19 cellular contexts compared by ENCODE assay signal in the genomic region with DNA sequence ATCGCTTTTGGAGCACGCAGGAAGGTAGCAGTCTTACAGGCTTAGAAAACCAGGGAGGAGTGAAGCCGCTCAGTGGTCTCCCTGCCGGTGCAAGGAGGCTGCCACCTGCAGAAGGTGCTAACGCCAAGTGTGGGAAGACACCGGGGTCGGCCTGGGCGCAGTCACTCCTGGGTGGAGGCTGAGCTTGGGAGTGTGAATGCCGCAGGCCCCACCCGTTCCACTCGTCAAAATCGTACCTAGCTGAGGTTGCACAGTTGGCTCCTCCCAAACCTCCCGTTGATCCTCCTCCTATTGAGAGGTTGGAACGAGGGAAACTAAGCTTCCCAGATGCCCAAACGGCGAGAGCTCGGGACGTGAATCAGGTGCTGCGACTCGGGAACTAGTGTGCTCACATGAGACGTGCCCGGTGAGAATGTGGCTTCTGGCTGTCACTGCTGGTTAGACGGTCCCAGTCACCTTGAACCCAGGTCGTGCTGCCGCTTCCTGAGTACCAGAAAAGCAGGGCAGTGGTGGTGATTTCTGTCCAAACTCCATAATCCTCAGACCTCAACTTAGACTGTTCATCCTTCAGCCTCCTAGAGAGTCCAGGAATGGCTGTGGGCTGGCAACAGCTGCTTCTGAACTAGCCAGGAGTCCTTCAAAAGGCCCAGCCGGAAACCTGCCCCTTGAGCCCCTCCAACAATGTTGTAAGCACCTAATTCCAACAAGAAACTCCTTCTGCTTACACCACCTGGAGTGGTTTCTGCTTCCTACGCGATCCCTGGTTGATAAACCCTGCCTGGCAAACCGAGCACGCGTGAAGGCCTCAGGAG.
DNase-seq lines count a peak whose midpoint lies in the region; ATAC-seq and TF ChIP-seq lines count a peak whose summit lies in the region.
"Had no signal": no experiment of that assay in that cellular context is flagged by ENCODE, and none has a peak within 500 bp of the region (broad histone marks: within the 10 kb centered on the region; RNA-seq: fewer than 3 reads in every experiment).

No MANE protein-coding gene starts in this region.

- H3K4me3 ChIP-seq in BLaER1 treated with 17β-estradiol and CSF1 and Interleukin-3, amounts not matched to agents 10 nM and 100 nM: no peak overlapping the region
- H3K4me3 ChIP-seq in Loucy (ENCODE audit: low read length, poor library complexity, severe bottlenecking) (no peak overlapping the region), left lung (no peak overlapping the region), osteoblast (ENCODE audit: insufficient read depth, low read length) (no peak overlapping the region), MG63 (no peak overlapping the region)
- H3K4me3 ChIP-seq: A549, SK-N-MC had no signal

- intact Hi-C loops in left lung (cut with DNase I): no loop called here

- peak overlapping the region in 2 of 11 experiments; percentile 2 to 46; a peak in 1 of 22 replicates for H3K9ac ChIP-seq in BLaER1 treated with 17β-estradiol and CSF1 and Interleukin-3, amounts not matched to agents 10 nM and 100 nM
- peak overlapping the region; percentile 73 for H3K9ac ChIP-seq in Loucy (ENCODE audit: low read depth, low read length, poor library complexity, severe bottlenecking)

- no peaks in the 10 kb centered on the region for H3K9me2 ChIP-seq in Loucy (replicated peaks; ENCODE audit: low read depth, low read length)

- H3F3A ChIP-seq in Loucy (ENCODE audit: low read depth): peaks cover 7% of the 10 kb centered on the region; the same call in 1 of the 2 replicates

- H3K79me2 ChIP-seq in Loucy (ENCODE audit: insufficient read depth, low read length): peaks cover 67% of the 10 kb centered on the region
- no peaks in the 10 kb centered on the region for H3K79me2 ChIP-seq in osteoblast (ENCODE audit: insufficient read depth, low read length)

- peaks cover 8 to 60% (median 51%) of the 10 kb centered on the region in 10 experiments for H3K4me1 ChIP-seq in BLaER1 treated with 17β-estradiol and CSF1 and Interleukin-3, amounts not matched to agents 10 nM and 100 nM
- H3K4me1 ChIP-seq in Loucy (ENCODE audit: insufficient read depth, low read length, poor library complexity, severe bottlenecking) (peaks cover 49% of the 10 kb centered on the region), left lung (no peaks in the 10 kb centered on the region), osteoblast (ENCODE audit: insufficient read depth, low read length) (peaks cover 23% of the 10 kb centered on the region)

- no peak for TF ChIP-seq CTCF in Loucy (conservative IDR thresholded peaks at IDR 0.05; ENCODE audit: low read length)
- TF ChIP-seq CTCF in left lung (IDR thresholded peaks at IDR 0.05): no peak
- TF ChIP-seq CTCF in osteoblast (IDR thresholded peaks at IDR 0.05; ENCODE audit: extremely low read depth, low read depth, low read length): no peak

- no peaks in the 10 kb centered on the region for H3K27me3 ChIP-seq in BLaER1 treated with 17β-estradiol and CSF1 and Interleukin-3, amounts not matched to agents 10 nM and 100 nM
- H3K27me3 ChIP-seq in Loucy (ENCODE audit: insufficient read depth, low read length, poor library complexity, severe bottlenecking) (no peaks in the 10 kb centered on the region), left lung (no peaks in the 10 kb centered on the region), osteoblast (ENCODE audit: insufficient read depth, low read length) (no peaks in the 10 kb centered on the region), MG63 (no peaks in the 10 kb centered on the region)

- ATAC-seq in left lung (peak; percentile 55), HG02571 (IDR thresholded peaks at IDR 0.05; ENCODE audit: unreplicated experiment) (no peak)
- ATAC-seq: A549 had no signal

- no peak overlapping the region for H2AFZ ChIP-seq in Loucy (ENCODE audit: low read length)
- no peak overlapping the region for H2AFZ ChIP-seq in osteoblast (ENCODE audit: low read length)

- H3K4me2 ChIP-seq in BLaER1 treated with 17β-estradiol and CSF1 and Interleukin-3, amounts not matched to agents 10 nM and 100 nM: peak overlapping the region in 8 of 11 experiments; percentile 29 to 68 (median 56); a peak in 14 of 22 replicates
- H3K4me2 ChIP-seq in Loucy (ENCODE audit: low read depth, low read length, poor library complexity, severe bottlenecking) (peak overlapping the region; percentile 73), osteoblast (ENCODE audit: insufficient read depth, low read length) (no peak overlapping the region)
- H3K4me2 ChIP-seq: A549 had no signal

- H3K36me3 ChIP-seq in BLaER1 treated with 17β-estradiol and CSF1 and Interleukin-3, amounts not matched to agents 10 nM and 100 nM: no peaks in the 10 kb centered on the region
- H3K36me3 ChIP-seq in Loucy (ENCODE audit: insufficient read depth, low read length) (peaks cover 28% of the 10 kb centered on the region; the same call in 1 of the 2 replicates), left lung (no peaks in the 10 kb centered on the region), osteoblast (ENCODE audit: insufficient read depth, low read length) (no peaks in the 10 kb centered on the region), MG63 (no peaks in the 10 kb centered on the region)

- DNase-seq in left lung (peak in 1 of 2 donors; percentile 27), osteoblast (ENCODE audit: insufficient read length, low spot score, missing footprints) (peak; percentile 42), MG63 (no peak), hepatic stellate cell (ENCODE audit: low spot score) (no peak)
- DNase-seq in activated CD8-positive, alpha-beta memory T cell treated with anti-CD3 and anti-CD28 coated beads, Interleukin-2, amount 50 U/mL, for 4 hours: no peak
- DNase-seq: DMS53, Kasumi-1, NCI-H1092 treated with DMSO at 0.1 percent for 48 hours, NCI-H2081 treated with DMSO at 0.1 percent for 48 hours, NCI-H446 treated with DMSO at 0.1 percent for 48 hours, NCI-H774, OCI-M1, SHP77 had no signal

- H3K9me3 ChIP-seq in BLaER1 treated with 17β-estradiol and CSF1 and Interleukin-3, amounts not matched to agents 10 nM and 100 nM (replicated peaks in 1 of 11): no peaks in the 10 kb centered on the region
- no peaks in the 10 kb centered on the region for H3K9me3 ChIP-seq in Loucy (ENCODE audit: insufficient read depth, low read depth, low read length)
- no peaks in the 10 kb centered on the region for H3K9me3 ChIP-seq in left lung
- H3K9me3 ChIP-seq in osteoblast (ENCODE audit: low read depth, low read length): no peaks in the 10 kb centered on the region
- H3K9me3 ChIP-seq in MG63: no peaks in the 10 kb centered on the region
- H3K9me3 ChIP-seq: A549 had no signal

- peaks cover 0 to 41% (median 4%) of the 10 kb centered on the region in 11 experiments; a peak in 7 of 22 replicates for H4K20me1 ChIP-seq in BLaER1 treated with 17β-estradiol and CSF1 and Interleukin-3, amounts not matched to agents 10 nM and 100 nM
- no peaks in the 10 kb centered on the region for H4K20me1 ChIP-seq in Loucy (ENCODE audit: insufficient read depth, low read length, poor library complexity, severe bottlenecking)
- H4K20me1 ChIP-seq in osteoblast (ENCODE audit: insufficient read depth, low read length): no peaks in the 10 kb centered on the region

- peak overlapping the region in 1 of 11 experiments; percentile 21; a peak in 1 of 22 replicates for H3K27ac ChIP-seq in BLaER1 treated with 17β-estradiol and CSF1 and Interleukin-3, amounts not matched to agents 10 nM and 100 nM
- no peak overlapping the region for H3K27ac ChIP-seq in left lung
- no peak overlapping the region for H3K27ac ChIP-seq in osteoblast (ENCODE audit: low read depth, low read length)
- H3K27ac ChIP-seq: A549, HL-60, SK-N-MC had no signal
